In genomic region chr2:172455121-172455515, GRCh38 we compare ENCODE assay signal across 12 cellular contexts. TPM values are rescaled to one million over a fixed set of nuclear protein-coding genes. Genes with fewer than 3 reads are reported as not detected.
DNase-seq lines count a peak whose midpoint lies in the region; ATAC-seq and TF ChIP-seq lines count a peak whose summit lies in the region.
"Had no signal": no experiment of that assay in that cellular context is flagged by ENCODE, and none has a peak within 500 bp of the region (broad histone marks: within the 10 kb centered on the region; RNA-seq: fewer than 3 reads in every experiment).

No MANE protein-coding gene starts in this region.

- peaks cover 85% of the 10 kb centered on the region for H3K4me1 Mint-ChIP-seq in CD8-positive, alpha-beta T cell (ENCODE audit: low read depth)
- peaks cover 71% of the 10 kb centered on the region for H3K4me1 Mint-ChIP-seq in activated naive CD8-positive, alpha-beta T cell treated with anti-CD3 and anti-CD28 coated beads, Interleukin-2, amount 50 U/mL, for 24 hours

- no peaks in the 10 kb centered on the region for H3K27me3 ChIP-seq in CD8-positive, alpha-beta T cell (ENCODE audit: insufficient read depth, low read length)
- no peaks in the 10 kb centered on the region for H3K27me3 ChIP-seq in HUES48 (ENCODE audit: control insufficient read depth, insufficient read depth, low read length)
- H3K27me3 ChIP-seq in lower lobe of right lung (ENCODE audit: low read depth): peaks cover 3% of the 10 kb centered on the region

- no peak overlapping the region for H3K27ac ChIP-seq in CD8-positive, alpha-beta T cell (ENCODE audit: low read depth, low read length)
- peak overlapping the region; percentile 6 for H3K27ac ChIP-seq in HUES48 (ENCODE audit: low read depth, low read length)
- no peak overlapping the region for H3K27ac ChIP-seq in lower lobe of right lung
- H3K27ac ChIP-seq: suprapubic skin had no signal

- peaks cover 5% of the 10 kb centered on the region for H3K36me3 ChIP-seq in CD8-positive, alpha-beta T cell (ENCODE audit: insufficient read depth, low read length)
- no peaks in the 10 kb centered on the region for H3K36me3 ChIP-seq in HUES48 (ENCODE audit: control insufficient read depth, insufficient read depth, low read length)
- no peaks in the 10 kb centered on the region for H3K36me3 ChIP-seq in lower lobe of right lung
- H3K36me3 ChIP-seq: suprapubic skin had no signal

- no peaks in the 10 kb centered on the region for H3K9me3 ChIP-seq in CD8-positive, alpha-beta T cell (ENCODE audit: low read length)
- H3K9me3 ChIP-seq in HUES48 (ENCODE audit: control insufficient read depth, insufficient read depth, low read length) (no peaks in the 10 kb centered on the region), lower lobe of right lung (no peaks in the 10 kb centered on the region)
- H3K9me3 ChIP-seq: suprapubic skin had no signal

- peaks cover 33% of the 10 kb centered on the region for H3K36me3 Mint-ChIP-seq in CD8-positive, alpha-beta T cell
- H3K36me3 Mint-ChIP-seq in activated naive CD8-positive, alpha-beta T cell treated with anti-CD3 and anti-CD28 coated beads, Interleukin-2, amount 50 U/mL, for 24 hours (ENCODE audit: low read depth): no peaks in the 10 kb centered on the region

- no peaks in the 10 kb centered on the region for H3K9me3 Mint-ChIP-seq in CD8-positive, alpha-beta T cell
- H3K9me3 Mint-ChIP-seq in activated naive CD8-positive, alpha-beta T cell treated with anti-CD3 and anti-CD28 coated beads, Interleukin-2, amount 50 U/mL, for 24 hours: no peaks in the 10 kb centered on the region

- no peak overlapping the region for H3K4me3 ChIP-seq in CD8-positive, alpha-beta T cell (ENCODE audit: low read depth, low read length)
- no peak overlapping the region for H3K4me3 ChIP-seq in HUES48 (ENCODE audit: low read depth, low read length)
- H3K4me3 ChIP-seq in lower lobe of right lung: no peak overlapping the region
- H3K4me3 ChIP-seq: suprapubic skin had no signal

- DNase-seq in CD8-positive, alpha-beta T cell: peak in 2 of 7 experiments; percentile 25 to 56
- no peak for DNase-seq in activated naive CD8-positive, alpha-beta T cell treated with anti-CD3 and anti-CD28 coated beads, Interleukin-2, amount 50 U/mL, for 24 hours
- DNase-seq in lower lobe of right lung (no peak), NCI-H1436 (lab: John Stamatoyannopoulos, UW) (no peak), NCI-H1417 treated with DMSO at 0.1 percent for 48 hours (lab: John Stamatoyannopoulos, UW) (no peak), amygdala (lab: John Stamatoyannopoulos, UW) (no peak)
- DNase-seq in stimulated activated CD4-positive, alpha-beta T cell treated with anti-CD3 and anti-CD28 coated beads, Interleukin-4, amount 100 ng/mL, for 1 hour: no peak
- DNase-seq: amniotic stem cell, SHP77 treated with DMSO at 0.1 percent for 48 hours had no signal

- H3K4me3 Mint-ChIP-seq in CD8-positive, alpha-beta T cell: peak overlapping the region; percentile 33
- H3K4me3 Mint-ChIP-seq in activated naive CD8-positive, alpha-beta T cell treated with anti-CD3 and anti-CD28 coated beads, Interleukin-2, amount 50 U/mL, for 24 hours: no peak overlapping the region

- peak overlapping the region; percentile 86 for H3K27ac Mint-ChIP-seq in CD8-positive, alpha-beta T cell
- H3K27ac Mint-ChIP-seq in activated naive CD8-positive, alpha-beta T cell treated with anti-CD3 and anti-CD28 coated beads, Interleukin-2, amount 50 U/mL, for 24 hours: no peak overlapping the region

- POLR2A ChIA-PET in CD8-positive, alpha-beta T cell (lab: Charles Lee): interaction anchor here (0.6 to 8.9 kb wide), 4 partner anchors 17 to 282 kb away, joined by 3 to 150 read pairs (median 4); partner anchors contain the start of gene ITGA6

- peaks cover 81% of the 10 kb centered on the region for H3K4me1 ChIP-seq in CD8-positive, alpha-beta T cell (ENCODE audit: insufficient read depth, low read length)
- H3K4me1 ChIP-seq in HUES48 (ENCODE audit: control insufficient read depth, insufficient read depth, low read length) (peaks cover 47% of the 10 kb centered on the region), lower lobe of right lung (peaks cover 25% of the 10 kb centered on the region)

- CTCF ChIA-PET in CD8-positive, alpha-beta T cell (lab: Charles Lee): interaction anchor here (1.6 to 13.1 kb wide), 2 partner anchors 11 to 22 kb away, joined by 4 to 657 read pairs; partner anchors contain the start of gene ITGA6

- intact Hi-C loops in CD8-positive, alpha-beta T cell (cut with DNase I, micrococcal nuclease): no loop called here
- intact Hi-C loops in lower lobe of right lung (cut with DNase I): no loop called here

- H3K27me3 Mint-ChIP-seq in CD8-positive, alpha-beta T cell (ENCODE audit: low read depth): no peaks in the 10 kb centered on the region
- H3K27me3 Mint-ChIP-seq in activated naive CD8-positive, alpha-beta T cell treated with anti-CD3 and anti-CD28 coated beads, Interleukin-2, amount 50 U/mL, for 24 hours: no peaks in the 10 kb centered on the region

- no peak overlapping the region for H3K9ac ChIP-seq in HUES48 (ENCODE audit: low read depth, low read length)

- TF ChIP-seq CTCF in CD8-positive, alpha-beta T cell (IDR thresholded peaks at IDR 0.05): peak; percentile 23
- no peak for TF ChIP-seq CTCF in lower lobe of right lung (IDR thresholded peaks at IDR 0.05)

- ATAC-seq in CD8-positive, alpha-beta T cell: peak; percentile 93
- ATAC-seq in activated naive CD8-positive, alpha-beta T cell treated with anti-CD3 and anti-CD28 coated beads, Interleukin-2, amount 50 U/mL, for 24 hours: peak; percentile 69
- ATAC-seq in lower lobe of right lung: peak; percentile 83 to 91
- ATAC-seq: sciatic nerve had no signal

RNA-seq across cellular contexts. Expression of gene ITGA6, which starts 27.7 kb away (rescaled TPM):
- total RNA-seq in CD8-positive, alpha-beta T cell: 10 to 100 TPM; 50.5 to 52.1 TPM
- 70.4 TPM for total RNA-seq in lower lobe of right lung
